Comparison of ENCODE assay signal across 7 cellular contexts in the genomic region with DNA sequence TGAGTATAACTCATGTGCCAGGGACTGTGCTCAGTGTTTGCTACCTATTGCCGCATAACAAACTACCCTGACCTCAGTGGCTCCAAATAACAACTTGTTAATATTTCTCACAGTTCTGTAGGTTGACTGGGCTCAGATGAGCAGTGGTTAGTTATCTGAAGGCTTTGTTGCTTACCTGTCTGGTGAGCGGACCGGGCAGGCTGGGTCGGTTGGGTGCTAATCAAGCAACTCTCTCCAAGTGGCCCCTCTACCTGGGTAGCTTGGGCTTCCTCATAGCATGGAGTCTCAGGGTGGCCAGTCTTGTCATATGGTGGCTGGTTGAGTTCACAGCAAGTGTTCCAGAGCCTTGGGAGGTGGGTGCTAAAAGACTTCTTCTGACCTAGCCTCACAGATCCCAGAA.
"Had no signal": no experiment of that assay in that cellular context is flagged by ENCODE, and none has a peak within 500 bp of the region (broad histone marks: within the 10 kb centered on the region; RNA-seq: fewer than 3 reads in every experiment).

No MANE protein-coding gene starts in this region.

- DNase-seq: HFFc6, KBM-7 had no signal

- H3K27ac ChIP-seq: HL-60 had no signal

- H3K36me3 ChIP-seq: HAP-1 had no signal

- H3K4me3 ChIP-seq: GM23338, HAP-1 had no signal

- H3K9me3 ChIP-seq: HAP-1 had no signal

- ATAC-seq: GM23338, HCT116, HepG2 had no signal
